ENCODE assay signal across 7 cellular contexts in the genomic region with DNA sequence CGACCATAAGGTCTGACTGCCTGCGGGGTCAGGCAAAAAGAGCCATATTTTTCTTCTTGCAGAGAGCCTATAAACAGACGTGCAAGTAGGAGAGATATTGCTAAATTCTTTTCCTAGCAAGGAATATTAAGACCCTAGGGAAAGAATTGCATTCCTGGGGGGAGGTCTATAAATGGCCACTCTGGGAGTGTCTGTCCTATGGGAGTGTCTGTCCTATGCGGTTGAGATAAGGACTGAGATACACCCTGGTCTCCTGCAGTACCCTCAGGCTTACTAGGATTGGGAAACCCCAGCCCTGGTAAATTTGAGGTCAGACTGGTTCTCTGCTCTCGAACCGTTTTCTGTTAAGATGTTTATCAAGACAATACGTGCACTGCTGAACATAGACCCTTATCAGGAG. TPM values are rescaled to one million over a fixed set of nuclear protein-coding genes. Genes with fewer than 3 reads are reported as not detected.
DNase-seq lines count a peak whose midpoint lies in the region; ATAC-seq, FAIRE-seq and TF ChIP-seq lines count a peak whose summit lies in the region.
"Not testable (repeated sequence)": the region's sequence is repeated elsewhere in the genome, so short reads cannot be mapped to it uniquely, and the experiment has no call there.

No MANE protein-coding gene starts in this region.

- CTCF ChIA-PET in GM12878 (lab: Yijun Ruan, JAX); K562 (lab: Yijun Ruan, JAX; ENCODE audit: low intra/inter-chr PET ratio): not testable (repeated sequence)

- POLR2A ChIA-PET in GM12878 (lab: Charles Lee); K562 (lab: Yijun Ruan, JAX): not testable (repeated sequence)

- SMC1A ChIA-PET in GM12878 (lab: Charles Lee; ENCODE audit: uncharacterized antibody, unreplicated experiment), result not testable (repeated sequence)

- not testable (repeated sequence) for H3K9me1 ChIP-seq in K562 (ENCODE audit: control insufficient read depth, insufficient read depth, low read length)

- H3K27ac ChIP-seq in DND-41 (ENCODE audit: low read length); GM12878 (ENCODE audit: control insufficient read depth, insufficient read depth); K562 (ENCODE audit: extremely low read depth, low read depth, low read length); endodermal cell (ENCODE audit: low read depth, low read length): not testable (repeated sequence)

- not testable (repeated sequence) for H3K27me3 ChIP-seq in DND-41 (ENCODE audit: insufficient read depth, low read length, poor library complexity); GM12878 (replicated peaks in 1 of 2; ENCODE audit: control insufficient read depth in 2 of 2, insufficient read depth in 2 of 2, low read length in 1 of 2); K562 (ENCODE audit: control insufficient read depth in 2 of 2, insufficient read depth in 2 of 2, low read length in 2 of 2); endodermal cell (ENCODE audit: control insufficient read depth, insufficient read depth, low read length, poor library complexity, severe bottlenecking)

- not testable (repeated sequence) for H3K4me1 Mint-ChIP-seq in endodermal cell; endothelial cell (ENCODE audit: unreplicated experiment)

- not testable (repeated sequence) for ATAC-seq in DND-41 (ENCODE audit: insufficient read depth, low read depth); GM12878; K562

- H3K4me3 Mint-ChIP-seq in endodermal cell, result not testable (repeated sequence)
- H3K4me3 Mint-ChIP-seq in endothelial cell (ENCODE audit: unreplicated experiment), result peak overlapping the region; percentile 43

- not testable (repeated sequence) for BruUV-seq in GM12878 (replicated peaks; lab: Mats Ljungman, UMichigan); K562 (replicated peaks; lab: Mats Ljungman, UMichigan)

- H3K4me1 ChIP-seq in DND-41 (ENCODE audit: insufficient read depth, low read length); GM12878 (ENCODE audit: control insufficient read depth, insufficient read depth, low read length); K562 (replicated peaks in 1 of 2; ENCODE audit: control insufficient read depth in 2 of 2, insufficient read depth in 2 of 2, low read length in 2 of 2); endodermal cell (ENCODE audit: control insufficient read depth, insufficient read depth, low read length): not testable (repeated sequence)

- RAD21 ChIA-PET in GM12878 (lab: Charles Lee; ENCODE audit: unreplicated experiment), result not testable (repeated sequence)

- in situ Hi-C loops in GM12878 (cut with MboI); K562 (cut with MboI): not testable (repeated sequence)

- TF ChIP-seq RAD21 in GM12878 (IDR thresholded peaks at IDR 0.05; ENCODE audit: insufficient read depth, low read depth, low read length); K562 (CRISPR knock-in tag; conservative IDR thresholded peaks at IDR 0.05 in 1 of 2, IDR thresholded peaks at IDR 0.05 in 1 of 2): not testable (repeated sequence)

- H3K9ac ChIP-seq in DND-41 (ENCODE audit: low read depth, low read length); GM12878 (ENCODE audit: control insufficient read depth, insufficient read depth, low read length); K562 (ENCODE audit: insufficient read depth in 1 of 2, low read depth in 2 of 2, low read length in 2 of 2); endodermal cell (ENCODE audit: extremely low read depth, low read length, poor library complexity, severe bottlenecking): not testable (repeated sequence)

- not testable (repeated sequence) for H4K20me1 ChIP-seq in DND-41 (ENCODE audit: insufficient read depth, low read length); GM12878 (ENCODE audit: control insufficient read depth, insufficient read depth); K562 (replicated peaks; ENCODE audit: control insufficient read depth, insufficient read depth, low read length)

- not testable (repeated sequence) for H3K36me3 ChIP-seq in DND-41 (ENCODE audit: insufficient read depth, low read length); GM12878 (ENCODE audit: control insufficient read depth in 2 of 2, insufficient read depth in 2 of 2, low read length in 1 of 2); K562 (ENCODE audit: control insufficient read depth, insufficient read depth, low read length); endodermal cell (ENCODE audit: control insufficient read depth, insufficient read depth, low read length)

- peak; percentile 40 for DNase-seq in DND-41
- peak; percentile 5 for DNase-seq in GF-D8 (lab: John Stamatoyannopoulos, UW)
- DNase-seq in OCI-M1 (lab: John Stamatoyannopoulos, UW), result peak; percentile 10
- DNase-seq in GM12878 (ENCODE audit: low read depth, low spot score); K562 (ENCODE audit: extremely low read depth in 1 of 4, low spot score in 3 of 4); endodermal cell; endothelial cell (ENCODE audit: low spot score): not testable (repeated sequence)

- not testable (repeated sequence) for H3K27me3 Mint-ChIP-seq in endodermal cell (ENCODE audit: insufficient read depth); endothelial cell (ENCODE audit: unreplicated experiment)

- H3K9me3 Mint-ChIP-seq in endodermal cell, result peaks cover 54% of the 10 kb centered on the region
- not testable (repeated sequence) for H3K9me3 Mint-ChIP-seq in endothelial cell (ENCODE audit: unreplicated experiment)

- not testable (repeated sequence) for FAIRE-seq in GM12878 (lab: Jason Lieb, UNC); K562 (lab: Jason Lieb, UNC)

- not testable (repeated sequence) for H3K9me3 ChIP-seq in DND-41 (ENCODE audit: insufficient read depth, low read length, severe bottlenecking); GM12878 (replicated peaks; ENCODE audit: control insufficient read depth, insufficient read depth, low read length); K562 (replicated peaks; ENCODE audit: control insufficient read depth, insufficient read depth, low read depth, low read length)
- peaks cover 31% of the 10 kb centered on the region for H3K9me3 ChIP-seq in endodermal cell (ENCODE audit: control insufficient read depth, low read length)

- not testable (repeated sequence) for TF ChIP-seq EP300 in GM12878 (IDR thresholded peaks at IDR 0.05; ENCODE audit: borderline replicate concordance in 1 of 2, control insufficient read depth in 1 of 2, low read depth in 2 of 2, low read length in 2 of 2); K562 (IDR thresholded peaks at IDR 0.05; ENCODE audit: low read length)

- H3K79me2 ChIP-seq in DND-41 (ENCODE audit: insufficient read depth, low read length); GM12878 (ENCODE audit: control insufficient read depth, insufficient read depth, low read length); K562 (ENCODE audit: control insufficient read depth, insufficient read depth, low read length): not testable (repeated sequence)

- not testable (repeated sequence) for H3K27ac Mint-ChIP-seq in endodermal cell; endothelial cell (ENCODE audit: unreplicated experiment)

- intact Hi-C loops in GM12878 (cut with micrococcal nuclease; ENCODE audit: unreplicated experiment); K562 (cut with micrococcal nuclease): not testable (repeated sequence)

- not testable (repeated sequence) for TF ChIP-seq POLR2A in GM12878 (IDR thresholded peaks at IDR 0.05; ENCODE audit: low read depth, low read length); K562 (conservative IDR thresholded peaks at IDR 0.05)

- not testable (repeated sequence) for H3K4me2 ChIP-seq in DND-41 (ENCODE audit: insufficient read depth, low read length); GM12878 (ENCODE audit: control insufficient read depth, insufficient read depth); K562 (ENCODE audit: insufficient read depth, low read length)

- not testable (repeated sequence) for TF ChIP-seq CTCF in DND-41 (IDR thresholded peaks at IDR 0.05; ENCODE audit: borderline replicate concordance, extremely low read depth, low read length, poor library complexity, severe bottlenecking); GM12878 (IDR thresholded peaks at IDR 0.05 in 2 of 3, conservative IDR thresholded peaks at IDR 0.05 in 1 of 3; ENCODE audit: control insufficient read depth in 2 of 3, extremely low read depth in 1 of 3, insufficient read depth in 1 of 3, low read depth in 3 of 3, low read length in 3 of 3); K562 (IDR thresholded peaks at IDR 0.05 in 2 of 3, conservative IDR thresholded peaks at IDR 0.05 in 1 of 3; ENCODE audit: insufficient read depth in 2 of 3, low read depth in 1 of 3, low read length in 3 of 3); endodermal cell (conservative IDR thresholded peaks at IDR 0.05); endothelial cell (IDR thresholded peaks at IDR 0.05; ENCODE audit: unreplicated experiment)

- peaks cover 31% of the 10 kb centered on the region for H3K36me3 Mint-ChIP-seq in endodermal cell (ENCODE audit: low read depth)
- H3K36me3 Mint-ChIP-seq in endothelial cell (ENCODE audit: low read depth, unreplicated experiment), result peaks cover 22% of the 10 kb centered on the region

- not testable (repeated sequence) for H3K4me3 ChIP-seq in DND-41 (ENCODE audit: low read depth in 1 of 2, low read length in 2 of 2); GM12878; K562
- peak overlapping the region; percentile 52 for H3K4me3 ChIP-seq in endodermal cell (ENCODE audit: low read length)

- H2AFZ ChIP-seq in DND-41 (ENCODE audit: low read depth, low read length); GM12878 (ENCODE audit: control insufficient read depth, low read depth, low read length); K562 (ENCODE audit: low read depth, low read length): not testable (repeated sequence)

- WGBS in GM12878 (ENCODE audit: insufficient coverage, insufficient replicate concordance, low lambda C conversion rate, missing lambda C conversion rate), result 96% methylated on average over 7 of the region's 7 CpGs
- WGBS in K562 (ENCODE audit: insufficient coverage, low coverage, missing lambda C conversion rate), result 63% methylated on average over 7 of the region's 7 CpGs
- 93 to 100% methylated on average over 5 to 7 of the region's 7 CpGs for WGBS in endodermal cell (ENCODE audit: insufficient coverage in 1 of 2, insufficient read length in 1 of 2), 2 experiments

RNA-seq across cellular contexts. Expression of a gene that starts 20.7 kb away (rescaled TPM):
- total RNA-seq in GM12878 (2013; cell fraction: nucleolus; rRNA removed), result 28.2 and 31.0 TPM in 2 replicates
- 6.8 and 7.5 TPM in 2 replicates for total RNA-seq in GM12878 (2014; rRNA removed)
- total RNA-seq in GM12878 (2014; rRNA removed; fragmentation: Illumina TruSeq; extraction: Trizol), result 7.3 and 7.8 TPM in 2 replicates
- total RNA-seq in GM12878 (2021), result 5.3 and 5.4 TPM in 2 replicates
- polyA plus RNA-seq in GM12878 (2011; ENCODE audit: low read depth), result 3.7 TPM
- polyA plus RNA-seq in GM12878 (2011; rRNA removed), result 15.9 and 23.5 TPM in 2 replicates
- 6.1 and 10.1 TPM in 2 replicates for polyA plus RNA-seq in GM12878 (2011; cell fraction: cytosol; rRNA removed)
- polyA plus RNA-seq in GM12878 (2011; cell fraction: nucleus; rRNA removed), result 6.8 and 9.1 TPM in 2 replicates
- polyA plus RNA-seq in GM12878 (2012), result 3.2 and 8.9 TPM in 2 replicates
- polyA plus RNA-seq in GM12878 (2014; fragmentation: Illumina TruSeq; extraction: Trizol), result 7.8 and 22.9 TPM in 2 replicates
- polyA plus RNA-seq in GM12878 (2014; fragmentation: Nextera tagmentation; extraction: Ambion mirVana), result 10 to 100 TPM; 15.2 to 19.3 TPM
- 7.0 and 10.3 TPM in 2 replicates for polyA plus RNA-seq in GM12878 (2014; rRNA removed)
- 1 to 10 TPM; 8.8 to 9.8 TPM for polyA plus RNA-seq in GM12878 (2016; fragmentation: Nextera tagmentation; extraction: Ambion mirVana)
- 5.8 and 8.9 TPM in 2 replicates for polyA minus RNA-seq in GM12878 (2011; rRNA and poly(A)+ RNA removed)
- polyA minus RNA-seq in GM12878 (2011; cell fraction: cytosol; rRNA and poly(A)+ RNA removed), result 1.9 and 4.0 TPM in 2 replicates
- polyA minus RNA-seq in GM12878 (2011; cell fraction: nucleus; rRNA and poly(A)+ RNA removed), result 2.8 and 5.1 TPM in 2 replicates
- 13.1 and 20.6 TPM in 2 replicates for total RNA-seq in K562 (2011; cell fraction: chromatin; rRNA removed; ENCODE audit: low replicate concordance)
- total RNA-seq in K562 (2011; cell fraction: nucleolus; rRNA removed), result 7.5 and 9.8 TPM in 2 replicates
- 12.9 and 18.0 TPM in 2 replicates for total RNA-seq in K562 (2011; cell fraction: nucleoplasm; rRNA removed)
- 5.2 and 6.1 TPM in 2 replicates for total RNA-seq in K562 (2014; rRNA removed)
- total RNA-seq in K562 (2014; rRNA removed; fragmentation: Illumina TruSeq; extraction: Trizol), result 10.3 and 12.4 TPM in 2 replicates
- 7.5 and 7.9 TPM in 2 replicates for total RNA-seq in K562 (2015; rRNA removed; fragmentation: Illumina TruSeq; extraction: Trizol)
- 5.4 and 8.8 TPM in 2 replicates for total RNA-seq in K562 (2021)
- 25.8 and 26.6 TPM in 2 replicates for polyA plus RNA-seq in K562 (2011; rRNA removed)
- polyA plus RNA-seq in K562 (2011; cell fraction: cytosol; rRNA removed), result 6.7 and 21.0 TPM in 2 replicates
- 10.9 and 20.0 TPM in 2 replicates for polyA plus RNA-seq in K562 (2011; cell fraction: nucleus; rRNA removed)
- 6.8 and 13.1 TPM in 2 replicates for polyA plus RNA-seq in K562 (2012)
- polyA plus RNA-seq in K562 (2014; fragmentation: Illumina TruSeq; extraction: Trizol), result 11.4 and 13.3 TPM in 2 replicates
- polyA plus RNA-seq in K562 (2014; fragmentation: Nextera tagmentation; extraction: Ambion mirVana), result 10 to 100 TPM; 26.9 to 27.6 TPM
- polyA plus RNA-seq in K562 (2014; rRNA removed), result 12.8 and 13.0 TPM in 2 replicates
- 18.5 and 19.7 TPM in 2 replicates for polyA minus RNA-seq in K562 (2011; rRNA and poly(A)+ RNA removed)
- polyA minus RNA-seq in K562 (2011; cell fraction: cytosol; rRNA and poly(A)+ RNA removed), result 5.2 and 7.9 TPM in 2 replicates
- 3.0 and 9.9 TPM in 2 replicates for polyA minus RNA-seq in K562 (2011; cell fraction: nucleus; rRNA and poly(A)+ RNA removed)
- 10 to 100 TPM; 12.5 to 15.2 TPM for total RNA-seq in endodermal cell
- polyA plus RNA-seq in endodermal cell (2013, experiment 1 of 2), result 16.5 TPM
- 19.7 TPM for polyA plus RNA-seq in endodermal cell (2013, experiment 2 of 2)
- total RNA-seq in endothelial cell (ENCODE audit: unreplicated experiment), result 5.6 TPM

RNA-seq across cellular contexts. Expression of a gene that starts 48.6 kb away (rescaled TPM):
- total RNA-seq in GM12878 (2013; cell fraction: nucleolus; rRNA removed), result 0.77 and 1.4 TPM in 2 replicates
- total RNA-seq in GM12878 (2014; rRNA removed) (0.60 and 0.68 TPM in 2 replicates), GM12878 (2014; rRNA removed; fragmentation: Illumina TruSeq; extraction: Trizol) (0.37 and 0.63 TPM in 2 replicates), GM12878 (2021) (0.56 and 1.4 TPM in 2 replicates), K562 (2014; rRNA removed) (0.37 and 0.68 TPM in 2 replicates), K562 (2014; rRNA removed; fragmentation: Illumina TruSeq; extraction: Trizol) (1.0 and 1.2 TPM in 2 replicates), K562 (2015; rRNA removed; fragmentation: Illumina TruSeq; extraction: Trizol) (0.18 and 0.53 TPM in 2 replicates), K562 (2021) (0.60 and 1.4 TPM in 2 replicates), endodermal cell (1 to 10 TPM; 2.0 to 2.4 TPM), endothelial cell (ENCODE audit: unreplicated experiment) (3.6 TPM)
- polyA plus RNA-seq in GM12878 (2011; ENCODE audit: low read depth), result 0.38 TPM
- polyA plus RNA-seq in GM12878 (2011; rRNA removed) (0.75 and 0.77 TPM in 2 replicates), GM12878 (2014; fragmentation: Illumina TruSeq; extraction: Trizol) (0.14 and 0.25 TPM in 2 replicates), GM12878 (2014; fragmentation: Nextera tagmentation; extraction: Ambion mirVana) (under 1 TPM; 0.49 to 0.79 TPM), GM12878 (2014; rRNA removed) (0.36 and 0.49 TPM in 2 replicates), GM12878 (2016; fragmentation: Nextera tagmentation; extraction: Ambion mirVana) (1 to 10 TPM in 1 of 2 experiments, under 1 TPM in 1; 0.84 to 1.1 TPM), K562 (2011; rRNA removed) (0.96 and 1.0 TPM in 2 replicates), K562 (2014; fragmentation: Illumina TruSeq; extraction: Trizol) (0.73 and 0.77 TPM in 2 replicates), K562 (2014; fragmentation: Nextera tagmentation; extraction: Ambion mirVana) (1 to 10 TPM; 1.0 to 1.7 TPM), K562 (2014; rRNA removed) (0.69 and 0.82 TPM in 2 replicates)
- polyA plus RNA-seq in GM12878 (2011; cell fraction: cytosol; rRNA removed), result 0.64 TPM in 2 replicates
- polyA plus RNA-seq in GM12878 (2011; cell fraction: nucleus; rRNA removed), result 0.27 and 0.32 TPM in 2 replicates
- polyA plus RNA-seq in GM12878 (2012), result 0.45 and 0.61 TPM in 2 replicates
- polyA minus RNA-seq in GM12878 (2011; rRNA and poly(A)+ RNA removed), result 0.46 and 0.66 TPM in 2 replicates
- polyA minus RNA-seq in GM12878 (2011; cell fraction: cytosol; rRNA and poly(A)+ RNA removed), result not detected in 2 replicates
- 0.24 and 1.3 TPM in 2 replicates for polyA minus RNA-seq in GM12878 (2011; cell fraction: nucleus; rRNA and poly(A)+ RNA removed)
- total RNA-seq in K562 (2011; cell fraction: chromatin; rRNA removed; ENCODE audit: low replicate concordance), result 0.60 and 1.1 TPM in 2 replicates
- total RNA-seq in K562 (2011; cell fraction: nucleolus; rRNA removed), result 0.83 and 1.2 TPM in 2 replicates
- 1.1 and 1.3 TPM in 2 replicates for total RNA-seq in K562 (2011; cell fraction: nucleoplasm; rRNA removed)
- 0.39 and 0.52 TPM in 2 replicates for polyA plus RNA-seq in K562 (2011; cell fraction: cytosol; rRNA removed)
- polyA plus RNA-seq in K562 (2011; cell fraction: nucleus; rRNA removed), result 0.41 and 0.71 TPM in 2 replicates
- polyA plus RNA-seq in K562 (2012), result 0.39 and 0.83 TPM in 2 replicates
- 0.88 and 1.3 TPM in 2 replicates for polyA minus RNA-seq in K562 (2011; rRNA and poly(A)+ RNA removed)
- polyA minus RNA-seq in K562 (2011; cell fraction: cytosol; rRNA and poly(A)+ RNA removed), result 0.38 TPM in 1 of 2 replicates, not detected in the other
- polyA minus RNA-seq in K562 (2011; cell fraction: nucleus; rRNA and poly(A)+ RNA removed), result 0.56 and 0.67 TPM in 2 replicates
- polyA plus RNA-seq in endodermal cell (2013, experiment 1 of 2), result 0.82 TPM
- polyA plus RNA-seq in endodermal cell (2013, experiment 2 of 2), result 1.3 TPM
